8 cellular contexts compared by ENCODE assay signal in genomic region chr2:9739508-9739907, GRCh38.
DNase-seq lines count a peak whose midpoint lies in the region; ATAC-seq and TF ChIP-seq lines count a peak whose summit lies in the region.

No MANE protein-coding gene starts in this region.

- H2BK15ac ChIP-seq in neuronal stem cell (ENCODE audit: low read length): no peak overlapping the region

- H3K9me3 Mint-ChIP-seq in T-helper 2 cell treated with Interferon-gamma antibody and Interleukin-4, amounts not matched to agents 5 μg/mL and 100 μg/mL, for 36 hours: peaks cover 4% of the 10 kb centered on the region
- H3K9me3 Mint-ChIP-seq in WTC11: peaks cover 34% of the 10 kb centered on the region

- H3K4me3 Mint-ChIP-seq in T-helper 2 cell treated with Interferon-gamma antibody and Interleukin-4, amounts not matched to agents 5 μg/mL and 100 μg/mL, for 36 hours: peak overlapping the region; percentile 59
- no peak overlapping the region for H3K4me3 Mint-ChIP-seq in WTC11

- TF ChIP-seq CTCF in cardiac fibroblast (IDR thresholded peaks at IDR 0.05; ENCODE audit: low read depth, low read length) (no peak), WTC11 (IDR thresholded peaks at IDR 0.05) (no peak)

- peak; percentile 27 for DNase-seq in GM03348 (ENCODE audit: low spot score)
- DNase-seq in T-helper 2 cell treated with Interferon-gamma antibody and Interleukin-4, amounts not matched to agents 5 μg/mL and 100 μg/mL, for 36 hours (ENCODE audit: low spot score): no peak
- DNase-seq in cardiac fibroblast (ENCODE audit: low read depth in 2 of 2): peak; percentile 48 to 54
- no peak for DNase-seq in neuronal stem cell (ENCODE audit: low spot score)
- DNase-seq in WTC11 (ENCODE audit: low spot score): no peak
- no peak for DNase-seq in NK-92 treated with Interleukin-12 subunit alpha and Interleukin-12 subunit beta, amount 100 ng/mL, for 24 hours (lab: John Stamatoyannopoulos, UW)
- DNase-seq in NCI-H1694 treated with DMSO at 0.1 percent for 48 hours (lab: John Stamatoyannopoulos, UW): no peak

- POLR2A ChIA-PET in WTC11 (lab: Charles Lee): no interaction called here

- H3K4me2 ChIP-seq in neuronal stem cell (ENCODE audit: insufficient read depth, low read length, poor library complexity, severe bottlenecking): no peak overlapping the region

- H4K91ac ChIP-seq in neuronal stem cell (ENCODE audit: low read depth, low read length, poor library complexity): no peak overlapping the region

- H3K4me3 ChIP-seq in cardiac fibroblast (replicated peaks in 1 of 2; ENCODE audit: low read depth in 2 of 2, low read length in 2 of 2) (peak overlapping the region; percentile 21 to 28), neuronal stem cell (ENCODE audit: low read length in 2 of 2) (no peak overlapping the region)

- H3K27ac ChIP-seq in neuronal stem cell (replicated peaks; ENCODE audit: low read length): no peak overlapping the region

- CTCF ChIA-PET in WTC11 (lab: Charles Lee): no interaction called here

- H3K27ac Mint-ChIP-seq in T-helper 2 cell treated with Interferon-gamma antibody and Interleukin-4, amounts not matched to agents 5 μg/mL and 100 μg/mL, for 36 hours: peak overlapping the region; percentile 88
- no peak overlapping the region for H3K27ac Mint-ChIP-seq in WTC11

- ATAC-seq in WTC11: no peak
- no peak for ATAC-seq in GM21576 (IDR thresholded peaks at IDR 0.05; ENCODE audit: unreplicated experiment)

- no peak overlapping the region for H2AFZ ChIP-seq in neuronal stem cell (ENCODE audit: low read length)

- no peak overlapping the region for H2AK5ac ChIP-seq in neuronal stem cell (ENCODE audit: low read depth, low read length)

- H3K27me3 Mint-ChIP-seq in T-helper 2 cell treated with Interferon-gamma antibody and Interleukin-4, amounts not matched to agents 5 μg/mL and 100 μg/mL, for 36 hours (ENCODE audit: low read depth): no peaks in the 10 kb centered on the region
- H3K27me3 Mint-ChIP-seq in WTC11 (ENCODE audit: low read depth): no peaks in the 10 kb centered on the region; the same call in 1 of the 2 replicates

- no peak overlapping the region for H3K14ac ChIP-seq in neuronal stem cell (ENCODE audit: low read length)

- no CpG with 5 or more reads among the region's 21 CpGs for WGBS in neuronal stem cell (ENCODE audit: extremely low coverage in 2 of 2, insufficient read length in 2 of 2, insufficient replicate concordance in 1 of 2), 2 donors

- H3K23ac ChIP-seq in neuronal stem cell (ENCODE audit: low read depth, low read length, poor library complexity): no peak overlapping the region

- peaks cover 39% of the 10 kb centered on the region for H3K4me1 Mint-ChIP-seq in T-helper 2 cell treated with Interferon-gamma antibody and Interleukin-4, amounts not matched to agents 5 μg/mL and 100 μg/mL, for 36 hours (ENCODE audit: low read depth)
- H3K4me1 Mint-ChIP-seq in WTC11: no peaks in the 10 kb centered on the region

- H3K18ac ChIP-seq in neuronal stem cell (ENCODE audit: low read length): peak overlapping the region; percentile 8

- H3K4me1 ChIP-seq in neuronal stem cell (ENCODE audit: control insufficient read depth in 2 of 2, insufficient read depth in 1 of 2, low read depth in 1 of 2, low read length in 2 of 2): no peaks in the 10 kb centered on the region

- H3K4ac ChIP-seq in neuronal stem cell (ENCODE audit: low read length): no peak overlapping the region

- H2BK5ac ChIP-seq in neuronal stem cell (ENCODE audit: low read length): no peak overlapping the region

- H3K36me3 Mint-ChIP-seq in T-helper 2 cell treated with Interferon-gamma antibody and Interleukin-4, amounts not matched to agents 5 μg/mL and 100 μg/mL, for 36 hours (ENCODE audit: low read depth): peaks cover 2% of the 10 kb centered on the region
- peaks cover 15% of the 10 kb centered on the region for H3K36me3 Mint-ChIP-seq in WTC11

- H3K9me3 ChIP-seq in neuronal stem cell (replicated peaks in 1 of 2; ENCODE audit: control insufficient read depth in 2 of 2, insufficient read depth in 1 of 2, low read depth in 1 of 2, low read length in 2 of 2): peaks cover 0 to 7% of the 10 kb centered on the region in 2 donors

- no peak overlapping the region for H4K8ac ChIP-seq in neuronal stem cell (ENCODE audit: low read depth, low read length)

- peaks cover 0 to 6% (median 0%) of the 10 kb centered on the region in 3 experiments for H3K27me3 ChIP-seq in neuronal stem cell (ENCODE audit: control insufficient read depth in 3 of 3, insufficient read depth in 3 of 3, low read depth in 1 of 3, low read length in 3 of 3)

- H2BK12ac ChIP-seq in neuronal stem cell (ENCODE audit: low read length): no peak overlapping the region

- H3K36me3 ChIP-seq in neuronal stem cell (replicated peaks in 1 of 2; ENCODE audit: control insufficient read depth in 2 of 2, insufficient read depth in 2 of 2, low read length in 2 of 2): no peaks in the 10 kb centered on the region

- no peak overlapping the region for H2BK120ac ChIP-seq in neuronal stem cell (ENCODE audit: low read depth, low read length)

- H3K9ac ChIP-seq in neuronal stem cell (ENCODE audit: low read depth, low read length, poor library complexity): no peak overlapping the region

- no peaks in the 10 kb centered on the region for H3K79me1 ChIP-seq in neuronal stem cell (ENCODE audit: low read depth, low read length)

TF ChIP-seq in WTC11, 78 proteins besides CTCF, POLR2A, EP300 and RAD21 (continues in another document):
- TF ChIP-seq ZNF138 (CRISPR knock-in tag; conservative IDR thresholded peaks at IDR 0.05) (no peak), AR (CRISPR knock-in tag; IDR thresholded peaks at IDR 0.05) (no peak), FOXJ3 (CRISPR knock-in tag; IDR thresholded peaks at IDR 0.05; ENCODE audit: borderline replicate concordance) (no peak), ZNF512 (CRISPR knock-in tag; IDR thresholded peaks at IDR 0.05; ENCODE audit: borderline replicate concordance) (no peak), TEAD1 (CRISPR knock-in tag; IDR thresholded peaks at IDR 0.05) (no peak), GTF2I (CRISPR knock-in tag; conservative IDR thresholded peaks at IDR 0.05) (no peak), ATF2 (CRISPR knock-in tag; IDR thresholded peaks at IDR 0.05; ENCODE audit: borderline replicate concordance, low read depth) (no peak)

Comparison
In these comparisons a context has a peak if more than half of its experiments do, and no peak if none do; other contexts are left out.
1. DNase-seq: peak in GM03348 (single experiment) and cardiac fibroblast (2 of 2); none in T-helper 2 cell treated with Interferon-gamma antibody and Interleukin-4, amounts not matched to agents 5 μg/mL and 100 μg/mL, for 36 hours (single experiment), neuronal stem cell (single experiment), WTC11 (single experiment), NK-92 treated with Interleukin-12 subunit alpha and Interleukin-12 subunit beta, amount 100 ng/mL, for 24 hours (single experiment) and NCI-H1694 treated with DMSO at 0.1 percent for 48 hours (single experiment).
2. H3K4me3 ChIP-seq: peak in cardiac fibroblast (2 of 2); none in neuronal stem cell (0 of 2).